13 cellular contexts compared by ENCODE assay signal in genomic region chr20:22511943-22512910, GRCh38.
DNase-seq lines count a peak whose midpoint lies in the region; ATAC-seq and TF ChIP-seq lines count a peak whose summit lies in the region.
"Had no signal": no experiment of that assay in that cellular context is flagged by ENCODE, and none has a peak within 500 bp of the region (broad histone marks: within the 10 kb centered on the region; RNA-seq: fewer than 3 reads in every experiment).

No MANE protein-coding gene starts in this region.

- POLR2A ChIA-PET in Panc1 (lab: Charles Lee) = no interaction called here

- DNase-seq in A172 (ENCODE audit: low spot score) (peak; percentile 66), NCI-H128 (lab: John Stamatoyannopoulos, UW; ENCODE audit: unreplicated experiment) (peak; percentile 33), Panc1 (ENCODE audit: low read depth, low spot score) (no peak), iPS-NIHi7 (ENCODE audit: extremely low spot score) (peak; percentile 35), inferior parietal cortex (ENCODE audit: extremely low spot score) (no peak), foreskin fibroblast (no peak)
- DNase-seq in activated CD4-positive, alpha-beta T cell treated with anti-CD3 and anti-CD28 coated beads, Interleukin-2, amount 50 U/mL, for 4 hours = no peak
- DNase-seq: activated CD4-positive, alpha-beta T cell treated with anti-CD3 and anti-CD28 coated beads, Interleukin-2, amount 10 ng/mL, durations not matched to agents 24 days and 14 days; activated gamma-delta T cell treated with Interleukin-2 at 50 U/mL for 16 hours; EL; MV-4-11 had no signal

- CTCF ChIA-PET in Panc1 (lab: Charles Lee) = interaction anchor here (0.7 kb wide), 1 partner anchor 16 kb away, joined by 3 read pairs; no protein-coding TSS in a partner anchor

- H3K9me3 ChIP-seq in Panc1 (ENCODE audit: control insufficient read depth, insufficient read depth, low read depth, low read length) = no peaks in the 10 kb centered on the region
- H3K9me3 ChIP-seq: vagina had no signal

- in situ Hi-C loops in Panc1 (cut with HindIII; ENCODE audit: low pct_unique_long_range_greater_than_20kb, low sequenced_read_pairs) = no loop called here

- ATAC-seq in Panc1 (peak; percentile 96), HG02870 (IDR thresholded peaks at IDR 0.05; ENCODE audit: unreplicated experiment) (no peak)

- no TSS peak for BruUV-seq in Panc1 (replicated peaks; lab: Mats Ljungman, UMichigan)

- peak overlapping the region; percentile 75 for H3K27ac ChIP-seq in Panc1 (ENCODE audit: low read length)
- H3K27ac ChIP-seq: vagina had no signal

- H3K27me3 ChIP-seq in Panc1 (ENCODE audit: control insufficient read depth, insufficient read depth, low read length) = no peaks in the 10 kb centered on the region
- H3K27me3 ChIP-seq: vagina had no signal

- H3K4me3 ChIP-seq in Panc1 (ENCODE audit: low read depth in 2 of 2, low read length in 2 of 2) (peak overlapping the region in 1 of 2 experiments; percentile 10; a peak in 2 of 4 replicates), foreskin fibroblast (ENCODE audit: low read depth in 1 of 2, low read length in 2 of 2) (no peak overlapping the region)
- H3K4me3 ChIP-seq: vagina had no signal

- H3K4me1 ChIP-seq in Panc1 (ENCODE audit: control insufficient read depth, insufficient read depth, low read length) = peaks cover 23% of the 10 kb centered on the region
- H3K4me1 ChIP-seq: vagina had no signal

- H3K36me3 ChIP-seq in Panc1 (ENCODE audit: control insufficient read depth, insufficient read depth, low read length) = no peaks in the 10 kb centered on the region
- H3K36me3 ChIP-seq: vagina had no signal

- intact Hi-C loops in Panc1 (cut with micrococcal nuclease; ENCODE audit: unreplicated experiment) = no loop called here

- no peak for TF ChIP-seq CTCF in Panc1 (IDR thresholded peaks at IDR 0.05)
- no peak for TF ChIP-seq CTCF in foreskin fibroblast (IDR thresholded peaks at IDR 0.05; ENCODE audit: low read depth, low read length)

Comparison
In these comparisons a context has a peak if more than half of its experiments do, and no peak if none do; other contexts are left out.
1. DNase-seq: peak in A172 (single experiment), NCI-H128 (single experiment) and iPS-NIHi7 (single experiment); none in Panc1 (single experiment), inferior parietal cortex (single experiment), foreskin fibroblast (0 of 2) and activated CD4-positive, alpha-beta T cell treated with anti-CD3 and anti-CD28 coated beads, Interleukin-2, amount 50 U/mL, for 4 hours (0 of 2).